In genomic region chr12:49345048-49345839, GRCh38 we compare ENCODE assay signal across 1 cellular context.
TF ChIP-seq lines count a peak whose summit lies in the region.

No MANE protein-coding gene starts in this region.

TF ChIP-seq in HepG2, 621 proteins besides CTCF, POLR2A, EP300 and RAD21:
- peak; percentile 49; the same call in 1 of the 2 replicates for TF ChIP-seq BCL6 (CRISPR knock-in tag; IDR thresholded peaks at IDR 0.05)
- TF ChIP-seq KAT2B (IDR thresholded peaks at IDR 0.05; ENCODE audit: borderline replicate concordance, low read depth, low read length) = peak; percentile 41; the same call in 1 of the 2 replicates
- no peak for TF ChIP-seq CREM (IDR thresholded peaks at IDR 0.05)
- TF ChIP-seq CREM (CRISPR knock-in tag; IDR thresholded peaks at IDR 0.05) = no peak
- no peak for TF ChIP-seq ZNF512B (CRISPR knock-in tag; IDR thresholded peaks at IDR 0.05; ENCODE audit: borderline replicate concordance)
- TF ChIP-seq, protein P1, sequence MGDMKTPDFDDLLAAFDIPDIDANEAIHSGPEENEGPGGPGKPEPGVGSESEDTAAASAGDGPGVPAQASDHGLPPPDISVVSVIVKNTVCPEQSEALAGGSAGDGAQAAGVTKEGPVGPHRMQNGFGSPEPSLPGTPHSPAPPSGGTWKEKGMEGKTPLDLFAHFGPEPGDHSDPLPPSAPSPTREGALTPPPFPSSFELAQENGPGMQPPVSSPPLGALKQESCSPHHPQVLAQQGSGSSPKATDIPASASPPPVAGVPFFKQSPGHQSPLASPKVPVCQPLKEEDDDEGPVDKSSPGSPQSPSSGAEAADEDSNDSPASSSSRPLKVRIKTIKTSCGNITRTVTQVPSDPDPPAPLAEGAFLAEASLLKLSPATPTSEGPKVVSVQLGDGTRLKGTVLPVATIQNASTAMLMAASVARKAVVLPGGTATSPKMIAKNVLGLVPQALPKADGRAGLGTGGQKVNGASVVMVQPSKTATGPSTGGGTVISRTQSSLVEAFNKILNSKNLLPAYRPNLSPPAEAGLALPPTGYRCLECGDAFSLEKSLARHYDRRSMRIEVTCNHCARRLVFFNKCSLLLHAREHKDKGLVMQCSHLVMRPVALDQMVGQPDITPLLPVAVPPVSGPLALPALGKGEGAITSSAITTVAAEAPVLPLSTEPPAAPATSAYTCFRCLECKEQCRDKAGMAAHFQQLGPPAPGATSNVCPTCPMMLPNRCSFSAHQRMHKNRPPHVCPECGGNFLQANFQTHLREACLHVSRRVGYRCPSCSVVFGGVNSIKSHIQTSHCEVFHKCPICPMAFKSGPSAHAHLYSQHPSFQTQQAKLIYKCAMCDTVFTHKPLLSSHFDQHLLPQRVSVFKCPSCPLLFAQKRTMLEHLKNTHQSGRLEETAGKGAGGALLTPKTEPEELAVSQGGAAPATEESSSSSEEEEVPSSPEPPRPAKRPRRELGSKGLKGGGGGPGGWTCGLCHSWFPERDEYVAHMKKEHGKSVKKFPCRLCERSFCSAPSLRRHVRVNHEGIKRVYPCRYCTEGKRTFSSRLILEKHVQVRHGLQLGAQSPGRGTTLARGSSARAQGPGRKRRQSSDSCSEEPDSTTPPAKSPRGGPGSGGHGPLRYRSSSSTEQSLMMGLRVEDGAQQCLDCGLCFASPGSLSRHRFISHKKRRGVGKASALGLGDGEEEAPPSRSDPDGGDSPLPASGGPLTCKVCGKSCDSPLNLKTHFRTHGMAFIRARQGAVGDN (CRISPR knock-in tag; IDR thresholded peaks at IDR 0.05) = peak; percentile 5; the same call in 1 of the 2 replicates
- TF ChIP-seq GMEB2 (CRISPR knock-in tag; IDR thresholded peaks at IDR 0.05; ENCODE audit: low read depth) = no peak
- TF ChIP-seq ZNF34 (CRISPR knock-in tag; IDR thresholded peaks at IDR 0.05; ENCODE audit: borderline replicate concordance) = no peak
- peak; percentile 21; the same call in 1 of the 2 replicates for TF ChIP-seq GABPB1 (CRISPR knock-in tag; IDR thresholded peaks at IDR 0.05)
- 0 out of 2 replicates have a peak, but pooled peaks have one; percentile 52 for TF ChIP-seq HNRNPL (IDR thresholded peaks at IDR 0.05; ENCODE audit: low read depth, low read length)
- TF ChIP-seq, protein P2, sequence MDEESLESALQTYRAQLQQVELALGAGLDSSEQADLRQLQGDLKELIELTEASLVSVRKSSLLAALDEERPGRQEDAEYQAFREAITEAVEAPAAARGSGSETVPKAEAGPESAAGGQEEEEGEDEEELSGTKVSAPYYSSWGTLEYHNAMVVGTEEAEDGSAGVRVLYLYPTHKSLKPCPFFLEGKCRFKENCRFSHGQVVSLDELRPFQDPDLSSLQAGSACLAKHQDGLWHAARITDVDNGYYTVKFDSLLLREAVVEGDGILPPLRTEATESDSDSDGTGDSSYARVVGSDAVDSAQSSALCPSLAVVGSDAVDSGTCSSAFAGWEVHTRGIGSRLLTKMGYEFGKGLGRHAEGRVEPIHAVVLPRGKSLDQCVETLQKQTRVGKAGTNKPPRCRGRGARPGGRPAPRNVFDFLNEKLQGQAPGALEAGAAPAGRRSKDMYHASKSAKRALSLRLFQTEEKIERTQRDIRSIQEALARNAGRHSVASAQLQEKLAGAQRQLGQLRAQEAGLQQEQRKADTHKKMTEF (CRISPR knock-in tag; IDR thresholded peaks at IDR 0.05) = peak; percentile 4; the same call in 1 of the 2 replicates
- no peak for TF ChIP-seq PREB (CRISPR knock-in tag; IDR thresholded peaks at IDR 0.05)
- TF ChIP-seq, protein P3, sequence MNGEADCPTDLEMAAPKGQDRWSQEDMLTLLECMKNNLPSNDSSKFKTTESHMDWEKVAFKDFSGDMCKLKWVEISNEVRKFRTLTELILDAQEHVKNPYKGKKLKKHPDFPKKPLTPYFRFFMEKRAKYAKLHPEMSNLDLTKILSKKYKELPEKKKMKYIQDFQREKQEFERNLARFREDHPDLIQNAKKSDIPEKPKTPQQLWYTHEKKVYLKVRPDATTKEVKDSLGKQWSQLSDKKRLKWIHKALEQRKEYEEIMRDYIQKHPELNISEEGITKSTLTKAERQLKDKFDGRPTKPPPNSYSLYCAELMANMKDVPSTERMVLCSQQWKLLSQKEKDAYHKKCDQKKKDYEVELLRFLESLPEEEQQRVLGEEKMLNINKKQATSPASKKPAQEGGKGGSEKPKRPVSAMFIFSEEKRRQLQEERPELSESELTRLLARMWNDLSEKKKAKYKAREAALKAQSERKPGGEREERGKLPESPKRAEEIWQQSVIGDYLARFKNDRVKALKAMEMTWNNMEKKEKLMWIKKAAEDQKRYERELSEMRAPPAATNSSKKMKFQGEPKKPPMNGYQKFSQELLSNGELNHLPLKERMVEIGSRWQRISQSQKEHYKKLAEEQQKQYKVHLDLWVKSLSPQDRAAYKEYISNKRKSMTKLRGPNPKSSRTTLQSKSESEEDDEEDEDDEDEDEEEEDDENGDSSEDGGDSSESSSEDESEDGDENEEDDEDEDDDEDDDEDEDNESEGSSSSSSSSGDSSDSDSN (CRISPR knock-in tag; IDR thresholded peaks at IDR 0.05) = peak; percentile 48; the same call in 1 of the 2 replicates
- TF ChIP-seq ZNF746 (CRISPR knock-in tag; IDR thresholded peaks at IDR 0.05) = 0 out of 2 replicates have a peak, but pooled peaks have one; percentile 20
- TF ChIP-seq THAP8 (CRISPR knock-in tag; IDR thresholded peaks at IDR 0.05; ENCODE audit: borderline replicate concordance) = no peak
- TF ChIP-seq MTF2 (CRISPR knock-in tag; IDR thresholded peaks at IDR 0.05; ENCODE audit: borderline replicate concordance) = 0 out of 2 replicates have a peak, but pooled peaks have one; percentile 33
- TF ChIP-seq ZFX (CRISPR knock-in tag; IDR thresholded peaks at IDR 0.05; ENCODE audit: low read depth) = peak; percentile 31; the same call in 1 of the 2 replicates
- no peak for TF ChIP-seq TFAP4 (IDR thresholded peaks at IDR 0.05; ENCODE audit: borderline replicate concordance, low read depth)
- TF ChIP-seq ATF1 (CRISPR knock-in tag; IDR thresholded peaks at IDR 0.05) = no peak
